In genomic region chr17:67258836-67259468, GRCh38 we compare ENCODE assay signal across 12 cellular contexts. TPM values are rescaled to one million over a fixed set of nuclear protein-coding genes. Genes with fewer than 3 reads are reported as not detected.
A peak's percentile ranks its signal among the peaks of the same experiment; 100 is the strongest.
DNase-seq lines count a peak whose midpoint lies in the region; ATAC-seq and TF ChIP-seq lines count a peak whose summit lies in the region.
"Had no signal": no experiment of that assay in that cellular context is flagged by ENCODE, and none has a peak within 500 bp of the region (broad histone marks: within the 10 kb centered on the region; RNA-seq: fewer than 3 reads in every experiment).

No MANE protein-coding gene starts in this region.

- H4K20me1 ChIP-seq in Loucy (ENCODE audit: insufficient read depth, low read length, poor library complexity, severe bottlenecking), result no peaks in the 10 kb centered on the region

- H3K36me3 Mint-ChIP-seq in CD14-positive monocyte, result no peaks in the 10 kb centered on the region
- H3K36me3 Mint-ChIP-seq in mesothelial cell of epicardium, result peaks cover 4% of the 10 kb centered on the region
- H3K36me3 Mint-ChIP-seq: activated naive CD8-positive, alpha-beta T cell had no signal

- no peak for ATAC-seq in HG02938 (IDR thresholded peaks at IDR 0.05; ENCODE audit: unreplicated experiment)

- H3K27me3 ChIP-seq in Loucy (ENCODE audit: insufficient read depth, low read length, poor library complexity, severe bottlenecking), result no peaks in the 10 kb centered on the region
- H3K27me3 ChIP-seq: pancreas had no signal

- H3K36me3 ChIP-seq in Loucy (ENCODE audit: insufficient read depth, low read length), result no peaks in the 10 kb centered on the region
- H3K36me3 ChIP-seq: pancreas had no signal

- no peak for TF ChIP-seq CTCF in CD14-positive monocyte (IDR thresholded peaks at IDR 0.05)
- no peak for TF ChIP-seq CTCF in Loucy (conservative IDR thresholded peaks at IDR 0.05; ENCODE audit: low read length)
- TF ChIP-seq CTCF in mesothelial cell of epicardium (IDR thresholded peaks at IDR 0.05; ENCODE audit: unreplicated experiment), result no peak

- H3K27me3 Mint-ChIP-seq in CD14-positive monocyte (ENCODE audit: low read depth in 3 of 3) (peaks cover 0 to 1% (median 0%) of the 10 kb centered on the region in 3 donors), mesothelial cell of epicardium (ENCODE audit: low read depth) (no peaks in the 10 kb centered on the region)
- H3K27me3 Mint-ChIP-seq: activated naive CD8-positive, alpha-beta T cell had no signal

- no peaks in the 10 kb centered on the region for H3K9me3 ChIP-seq in Loucy (ENCODE audit: insufficient read depth, low read depth, low read length)
- H3K9me3 ChIP-seq: pancreas had no signal

- peak overlapping the region; percentile 75 for H3K4me2 ChIP-seq in Loucy (ENCODE audit: low read depth, low read length, poor library complexity, severe bottlenecking)

- H2AFZ ChIP-seq in Loucy (ENCODE audit: low read length), result no peak overlapping the region

- peaks cover 0 to 4% (median 0%) of the 10 kb centered on the region in 7 donors for H3K9me3 Mint-ChIP-seq in CD14-positive monocyte
- peaks cover 6% of the 10 kb centered on the region for H3K9me3 Mint-ChIP-seq in mesothelial cell of epicardium

- H3K4me1 Mint-ChIP-seq in CD14-positive monocyte (peaks cover 71% of the 10 kb centered on the region), mesothelial cell of epicardium (peaks cover 23% of the 10 kb centered on the region)

- H3K9me2 ChIP-seq in Loucy (replicated peaks; ENCODE audit: low read depth, low read length), result no peaks in the 10 kb centered on the region

- H3K9ac ChIP-seq in Loucy (ENCODE audit: low read depth, low read length, poor library complexity, severe bottlenecking), result peak overlapping the region; percentile 32

- peaks cover 33% of the 10 kb centered on the region for H3K4me1 ChIP-seq in Loucy (ENCODE audit: insufficient read depth, low read length, poor library complexity, severe bottlenecking)

- H3K4me3 Mint-ChIP-seq in CD14-positive monocyte (peak overlapping the region in 1 of 2 donors; percentile 59), mesothelial cell of epicardium (no peak overlapping the region)
- H3K4me3 Mint-ChIP-seq: activated naive CD8-positive, alpha-beta T cell had no signal

- H3K27ac Mint-ChIP-seq in CD14-positive monocyte, result peak overlapping the region; percentile 81 to 98 (median 93)
- H3K27ac Mint-ChIP-seq in mesothelial cell of epicardium, result peak overlapping the region; percentile 69
- H3K27ac Mint-ChIP-seq: activated naive CD8-positive, alpha-beta T cell had no signal

- no peaks in the 10 kb centered on the region for H3K79me2 ChIP-seq in Loucy (ENCODE audit: insufficient read depth, low read length)

- no peaks in the 10 kb centered on the region for H3F3A ChIP-seq in Loucy (ENCODE audit: low read depth)

- intact Hi-C loops in CD14-positive monocyte (cut with micrococcal nuclease), result no loop called here

- peak overlapping the region; percentile 46 for H3K4me3 ChIP-seq in Loucy (ENCODE audit: low read length, poor library complexity, severe bottlenecking)
- H3K4me3 ChIP-seq: pancreas had no signal

- DNase-seq in CD14-positive monocyte (ENCODE audit: low spot score) (peak; percentile 60), mesothelial cell of epicardium (ENCODE audit: low spot score in 2 of 2, unreplicated experiment in 2 of 2) (no peak), HK-2 (ENCODE audit: unreplicated experiment) (no peak), T1000 (lab: John Stamatoyannopoulos, UW) (no peak), SHP77 treated with DMSO at 0.1 percent for 48 hours (lab: John Stamatoyannopoulos, UW) (no peak)
- DNase-seq in activated CD8-positive, alpha-beta memory T cell treated with anti-CD3 and anti-CD28 coated beads, Interleukin-2, amount 50 U/mL, for 48 hours, result peak; percentile 60
- DNase-seq: GOT3, NCI-H1930, pancreas had no signal

RNA-seq across cellular contexts. Expression of gene HELZ, which starts 14.0 kb away (rescaled TPM):
- 10 to 100 TPM; 24.8 to 44.1 TPM for polyA plus RNA-seq in CD14-positive monocyte
- total RNA-seq in mesothelial cell of epicardium, result 84.1 to 86.6 TPM (median 85.6 TPM) in 3 replicates

Comparison
In these comparisons a context has a peak if more than half of its experiments do, and no peak if none do; other contexts are left out.
1. DNase-seq: peak in CD14-positive monocyte (single experiment) and activated CD8-positive, alpha-beta memory T cell treated with anti-CD3 and anti-CD28 coated beads, Interleukin-2, amount 50 U/mL, for 48 hours (single experiment); none in mesothelial cell of epicardium (0 of 2), HK-2 (single experiment), T1000 (single experiment) and SHP77 treated with DMSO at 0.1 percent for 48 hours (single experiment).